ENCODE assay signal across 19 cellular contexts in genomic region chr2:240601061-240601830, GRCh38. TPM values are rescaled to one million over a fixed set of nuclear protein-coding genes. Genes with fewer than 3 reads are reported as not detected.
DNase-seq lines count a peak whose midpoint lies in the region; ATAC-seq and TF ChIP-seq lines count a peak whose summit lies in the region.
"Had no signal": no experiment of that assay in that cellular context is flagged by ENCODE, and none has a peak within 500 bp of the region (broad histone marks: within the 10 kb centered on the region; RNA-seq: fewer than 3 reads in every experiment).

No MANE protein-coding gene starts in this region.

- intact Hi-C loops in ovary (cut with DNase I): no loop called here

- peak; percentile 16 for DNase-seq in activated T-cell treated with anti-CD3 and anti-CD28 coated beads, Interleukin-2, amount 50 U/mL, for 1 hour
- DNase-seq in activated T-cell treated with anti-CD3 and anti-CD28 coated beads for 4 hours (no peak), WERI-Rb-1 (peak; percentile 3), ovary (peak in 3 of 5 donors; percentile 11 to 30 (median 12))
- DNase-seq: activated CD4-positive, alpha-beta T cell treated with anti-CD3 and anti-CD28 coated beads for 1 hour; hippocampal formation; midbrain; NCI-H187; stimulated activated naive CD4-positive, alpha-beta T cell treated with Interleukin-2 at 50 U/mL for 16 hours; T1000 had no signal

- TF ChIP-seq CTCF in WERI-Rb-1 (IDR thresholded peaks at IDR 0.05; ENCODE audit: low read depth, low read length): no peak
- TF ChIP-seq CTCF in ovary (IDR thresholded peaks at IDR 0.05): no peak

- no peak overlapping the region for H3K4me3 ChIP-seq in WERI-Rb-1 (ENCODE audit: low read depth, low read length)
- no peak overlapping the region for H3K4me3 ChIP-seq in ovary
- H3K4me3 ChIP-seq: A549; BLaER1 treated with 17β-estradiol and CSF1 and Interleukin-3, amounts not matched to agents 10 nM and 100 nM; K562; tibial nerve had no signal

- no peaks in the 10 kb centered on the region for H3K27me3 ChIP-seq in WERI-Rb-1 (ENCODE audit: insufficient read depth, low read depth, severe bottlenecking)
- H3K27me3 ChIP-seq in ovary: no peaks in the 10 kb centered on the region
- H3K27me3 ChIP-seq: BLaER1 treated with 17β-estradiol and CSF1 and Interleukin-3, amounts not matched to agents 10 nM and 100 nM; tibial nerve had no signal

- ATAC-seq in HG03432 (IDR thresholded peaks at IDR 0.05; ENCODE audit: unreplicated experiment) (no peak), GM21360 (IDR thresholded peaks at IDR 0.05; ENCODE audit: unreplicated experiment) (no peak)
- ATAC-seq: A549; activated naive CD4-positive, alpha-beta T cell treated with anti-CD3 and anti-CD28 coated beads, Interleukin-2, amount 50 U/mL, for 72 hours; K562; SK-N-SH treated with all-trans-retinoic acid at 6 μM for 48 hours had no signal

- TF ChIP-seq EP300 in ovary (IDR thresholded peaks at IDR 0.05): no peak

- H3K4me1 ChIP-seq in ovary (ENCODE audit: insufficient read depth): no peaks in the 10 kb centered on the region

- WGBS in ovary, 3 donors: 73 to 84% (median 79%) methylated on average over 19 to 20 of the region's 20 CpGs

- H3K9me3 ChIP-seq in WERI-Rb-1 (ENCODE audit: severe bottlenecking) (no peaks in the 10 kb centered on the region), ovary (no peaks in the 10 kb centered on the region)
- H3K9me3 ChIP-seq: A549; BLaER1 treated with 17β-estradiol and CSF1 and Interleukin-3, amounts not matched to agents 10 nM and 100 nM; tibial nerve had no signal

- TF ChIP-seq POLR2A in ovary (IDR thresholded peaks at IDR 0.05): no peak

- H3K27ac ChIP-seq in WERI-Rb-1: no peak overlapping the region
- H3K27ac ChIP-seq in ovary: no peak overlapping the region
- H3K27ac ChIP-seq: A549; BLaER1 treated with 17β-estradiol and CSF1 and Interleukin-3, amounts not matched to agents 10 nM and 100 nM; tibial nerve had no signal

- H3K36me3 ChIP-seq in WERI-Rb-1: peaks cover 15% of the 10 kb centered on the region
- no peaks in the 10 kb centered on the region for H3K36me3 ChIP-seq in ovary

RNA-seq across cellular contexts. Expression of gene CAPN10, which starts 14.7 kb away (rescaled TPM):
- 10 to 100 TPM; 15.5 to 34.3 (median 26.8) TPM for total RNA-seq in ovary
- polyA plus RNA-seq in ovary: 10 to 100 TPM in 1 of 2 donors, 1 to 10 TPM in 1; 2.2 to 21.7 TPM

RNA-seq across cellular contexts. Expression of gene GPR35, which starts 24.0 kb away (rescaled TPM):
- 1 to 10 TPM; 2.1 to 4.2 (median 2.5) TPM for total RNA-seq in ovary
- polyA plus RNA-seq in ovary: 1 to 10 TPM in 1 of 2 donors, under 1 TPM in 1; 0.27 to 2.2 TPM
- total RNA-seq: G401 had no signal

RNA-seq across cellular contexts. Expression of gene RNPEPL1, which starts 33.0 kb away (rescaled TPM):
- total RNA-seq in ovary: 10 to 100 TPM; 15.1 to 25.2 (median 23.2) TPM
- polyA plus RNA-seq in ovary: 10 to 100 TPM in 1 of 2 donors, 1 to 10 TPM in 1; 3.5 to 27.3 TPM

RNA-seq across cellular contexts. Expression of gene DUSP28, which starts 41.1 kb away (rescaled TPM):
- 1 to 10 TPM; 2.7 to 9.9 (median 4.3) TPM for total RNA-seq in ovary
- polyA plus RNA-seq in ovary: 1 to 10 TPM; 4.0 to 5.3 TPM

RNA-seq across cellular contexts. Expression of gene ANKMY1, which starts 43.5 kb away (rescaled TPM):
- 10 to 100 TPM; 13.7 to 24.2 (median 21.6) TPM for total RNA-seq in ovary
- 10 to 100 TPM; 11.5 to 13.8 TPM for polyA plus RNA-seq in ovary
